ENCODE assay signal across 13 cellular contexts in genomic region chr4:84573738-84574720, GRCh38. TPM values are rescaled to one million over a fixed set of nuclear protein-coding genes. Genes with fewer than 3 reads are reported as not detected.
DNase-seq lines count a peak whose midpoint lies in the region; ATAC-seq, FAIRE-seq and TF ChIP-seq lines count a peak whose summit lies in the region.
"Had no signal": no experiment of that assay in that cellular context is flagged by ENCODE, and none has a peak within 500 bp of the region (broad histone marks: within the 10 kb centered on the region; RNA-seq: fewer than 3 reads in every experiment).

No MANE protein-coding gene starts in this region.

- H3K4me2 ChIP-seq in PC-3 (ENCODE audit: low read length) = peak overlapping the region; percentile 18; the same call in 1 of the 2 replicates

- H3K27ac Mint-ChIP-seq in activated CD8-positive, alpha-beta T cell treated with anti-CD3 and anti-CD28 coated beads for 36 hours = no peak overlapping the region
- no peak overlapping the region for H3K27ac Mint-ChIP-seq in activated CD8-positive, alpha-beta T cell treated with anti-CD3 and anti-CD28 coated beads, Interleukin-2, amount 10 ng/mL, durations not matched to agents 7 days and 5 days
- H3K27ac Mint-ChIP-seq in stimulated activated effector memory CD8-positive, alpha-beta T cell treated with anti-CD3 and anti-CD28 coated beads, Interleukin-12 subunit alpha, Interleukin-12 subunit beta, amount 100 ng/mL, for 72 hours = no peak overlapping the region

- ATAC-seq in activated CD8-positive, alpha-beta T cell treated with anti-CD3 and anti-CD28 coated beads for 36 hours = peak; percentile 88
- ATAC-seq in activated CD8-positive, alpha-beta T cell treated with anti-CD3 and anti-CD28 coated beads, Interleukin-2, amount 10 ng/mL, durations not matched to agents 7 days and 5 days = no peak
- peak; percentile 64 for ATAC-seq in PC-3
- peak; percentile 81 for ATAC-seq in stimulated activated effector memory CD8-positive, alpha-beta T cell treated with anti-CD3 and anti-CD28 coated beads, Interleukin-12 subunit alpha, Interleukin-12 subunit beta, amount 100 ng/mL, for 72 hours
- ATAC-seq: HepG2 had no signal

- FAIRE-seq in GM19239 (lab: Jason Lieb, UNC) = no peak
- FAIRE-seq: HepG2 had no signal

- peak; percentile 35 for DNase-seq in activated CD8-positive, alpha-beta T cell treated with anti-CD3 and anti-CD28 coated beads for 36 hours
- DNase-seq in activated CD8-positive, alpha-beta T cell treated with anti-CD3 and anti-CD28 coated beads, Interleukin-2, amount 10 ng/mL, durations not matched to agents 7 days and 5 days = no peak
- DNase-seq in PC-3 = peak; percentile 57
- DNase-seq in epithelial cell of prostate (ENCODE audit: low read depth, low spot score) = no peak
- no peak for DNase-seq in stimulated activated effector memory CD8-positive, alpha-beta T cell treated with anti-CD3 and anti-CD28 coated beads, Interleukin-12 subunit alpha, Interleukin-12 subunit beta, amount 100 ng/mL, for 72 hours (ENCODE audit: low spot score in 2 of 2)
- DNase-seq in central memory CD4-positive, alpha-beta T cell = no peak
- no peak for DNase-seq in GM19239 (ENCODE audit: insufficient read length, low spot score)
- no peak for DNase-seq in DMS 273 treated with DMSO at 0.1 percent for 48 hours (lab: John Stamatoyannopoulos, UW)
- DNase-seq: dermis blood vessel endothelial cell, NCI-H1694, transverse colon had no signal

- no peaks in the 10 kb centered on the region for H3K36me3 ChIP-seq in PC-3 (ENCODE audit: low read depth, low read length)
- H3K36me3 ChIP-seq: transverse colon had no signal

- peaks cover 17% of the 10 kb centered on the region for H3K27me3 Mint-ChIP-seq in activated CD8-positive, alpha-beta T cell treated with anti-CD3 and anti-CD28 coated beads for 36 hours
- H3K27me3 Mint-ChIP-seq in activated CD8-positive, alpha-beta T cell treated with anti-CD3 and anti-CD28 coated beads, Interleukin-2, amount 10 ng/mL, durations not matched to agents 7 days and 5 days (ENCODE audit: low read depth) = peaks cover 5% of the 10 kb centered on the region

- no peak for TF ChIP-seq CTCF in activated CD8-positive, alpha-beta T cell treated with anti-CD3 and anti-CD28 coated beads for 36 hours (IDR thresholded peaks at IDR 0.05)
- no peak for TF ChIP-seq CTCF in PC-3 (conservative IDR thresholded peaks at IDR 0.05; ENCODE audit: low read depth, low read length)

- peaks cover 12% of the 10 kb centered on the region for H3K4me1 ChIP-seq in PC-3 (ENCODE audit: insufficient read depth, low read length)
- H3K4me1 ChIP-seq: transverse colon had no signal

- H3K9ac ChIP-seq in PC-3 (ENCODE audit: low read length) = no peak overlapping the region

- H3K36me3 Mint-ChIP-seq in activated CD8-positive, alpha-beta T cell treated with anti-CD3 and anti-CD28 coated beads for 36 hours (ENCODE audit: low read depth) = no peaks in the 10 kb centered on the region
- no peaks in the 10 kb centered on the region for H3K36me3 Mint-ChIP-seq in activated CD8-positive, alpha-beta T cell treated with anti-CD3 and anti-CD28 coated beads, Interleukin-2, amount 10 ng/mL, durations not matched to agents 7 days and 5 days (ENCODE audit: low read depth)
- no peaks in the 10 kb centered on the region for H3K36me3 Mint-ChIP-seq in stimulated activated effector memory CD8-positive, alpha-beta T cell treated with anti-CD3 and anti-CD28 coated beads, Interleukin-12 subunit alpha, Interleukin-12 subunit beta, amount 100 ng/mL, for 72 hours

- H3K4me1 Mint-ChIP-seq in activated CD8-positive, alpha-beta T cell treated with anti-CD3 and anti-CD28 coated beads for 36 hours (ENCODE audit: low read depth) = peaks cover 11% of the 10 kb centered on the region
- peaks cover 2% of the 10 kb centered on the region for H3K4me1 Mint-ChIP-seq in activated CD8-positive, alpha-beta T cell treated with anti-CD3 and anti-CD28 coated beads, Interleukin-2, amount 10 ng/mL, durations not matched to agents 7 days and 5 days (ENCODE audit: low read depth)
- H3K4me1 Mint-ChIP-seq in stimulated activated effector memory CD8-positive, alpha-beta T cell treated with anti-CD3 and anti-CD28 coated beads, Interleukin-12 subunit alpha, Interleukin-12 subunit beta, amount 100 ng/mL, for 72 hours = no peaks in the 10 kb centered on the region
- H3K4me1 Mint-ChIP-seq: neural crest cell had no signal

- no peak overlapping the region for H3K4me3 Mint-ChIP-seq in activated CD8-positive, alpha-beta T cell treated with anti-CD3 and anti-CD28 coated beads for 36 hours
- no peak overlapping the region for H3K4me3 Mint-ChIP-seq in activated CD8-positive, alpha-beta T cell treated with anti-CD3 and anti-CD28 coated beads, Interleukin-2, amount 10 ng/mL, durations not matched to agents 7 days and 5 days
- H3K4me3 Mint-ChIP-seq in stimulated activated effector memory CD8-positive, alpha-beta T cell treated with anti-CD3 and anti-CD28 coated beads, Interleukin-12 subunit alpha, Interleukin-12 subunit beta, amount 100 ng/mL, for 72 hours = no peak overlapping the region
- H3K4me3 Mint-ChIP-seq: neural crest cell had no signal

- no peaks in the 10 kb centered on the region for H3K9me3 Mint-ChIP-seq in activated CD8-positive, alpha-beta T cell treated with anti-CD3 and anti-CD28 coated beads for 36 hours
- H3K9me3 Mint-ChIP-seq in activated CD8-positive, alpha-beta T cell treated with anti-CD3 and anti-CD28 coated beads, Interleukin-2, amount 10 ng/mL, durations not matched to agents 7 days and 5 days (ENCODE audit: insufficient read depth) = no peaks in the 10 kb centered on the region
- H3K9me3 Mint-ChIP-seq in stimulated activated effector memory CD8-positive, alpha-beta T cell treated with anti-CD3 and anti-CD28 coated beads, Interleukin-12 subunit alpha, Interleukin-12 subunit beta, amount 100 ng/mL, for 72 hours = no peaks in the 10 kb centered on the region
- H3K9me3 Mint-ChIP-seq: neural crest cell had no signal

- no TSS peak for BruUV-seq in PC-3 (replicated peaks; lab: Mats Ljungman, UMichigan)

- POLR2A ChIA-PET in activated CD8-positive, alpha-beta T cell treated with anti-CD3 and anti-CD28 coated beads for 36 hours (lab: Charles Lee) = no interaction called here
- POLR2A ChIA-PET in activated CD8-positive, alpha-beta T cell treated with anti-CD3 and anti-CD28 coated beads, Interleukin-2, amount 10 ng/mL, durations not matched to agents 7 days and 5 days (lab: Charles Lee) = no interaction called here
- POLR2A ChIA-PET in PC-3 (lab: Charles Lee; ENCODE audit: unreplicated experiment) = no interaction called here

- H3K27ac ChIP-seq in PC-3 (ENCODE audit: low read length) (0 out of 2 replicates have a peak overlapping the region, but pooled peaks have one; percentile 0), epithelial cell of prostate (peak overlapping the region; percentile 41)
- H3K27ac ChIP-seq: transverse colon had no signal

- no peak overlapping the region for H2AFZ ChIP-seq in PC-3 (ENCODE audit: low read length)

- CTCF ChIA-PET in activated CD8-positive, alpha-beta T cell treated with anti-CD3 and anti-CD28 coated beads for 36 hours (lab: Charles Lee) = interaction anchor here (1.0 kb wide), 1 partner anchor 10 kb away, joined by 3 read pairs; no protein-coding TSS in a partner anchor
- CTCF ChIA-PET in activated CD8-positive, alpha-beta T cell treated with anti-CD3 and anti-CD28 coated beads, Interleukin-2, amount 10 ng/mL, durations not matched to agents 7 days and 5 days (lab: Charles Lee) = no interaction called here
- CTCF ChIA-PET in PC-3 (lab: Charles Lee) = no interaction called here

- H3K9me2 ChIP-seq in PC-3 (replicated peaks; ENCODE audit: low read length) = no peaks in the 10 kb centered on the region

- no peak overlapping the region for H3K4me3 ChIP-seq in PC-3 (ENCODE audit: low read length)
- H3K4me3 ChIP-seq: transverse colon had no signal

- intact Hi-C loops in activated CD8-positive, alpha-beta T cell treated with anti-CD3 and anti-CD28 coated beads for 36 hours (cut with micrococcal nuclease) = no loop called here
- intact Hi-C loops in PC-3 (cut with micrococcal nuclease) = no loop called here

- H3K79me2 ChIP-seq in PC-3 (ENCODE audit: low read length) = no peaks in the 10 kb centered on the region

- H3K9me3 ChIP-seq in PC-3 (ENCODE audit: low read length) = no peaks in the 10 kb centered on the region
- H3K9me3 ChIP-seq: transverse colon had no signal

- H3F3A ChIP-seq in PC-3 (ENCODE audit: low read length, unreplicated experiment) = no peaks in the 10 kb centered on the region

- no peaks in the 10 kb centered on the region for H4K20me1 ChIP-seq in PC-3 (ENCODE audit: low read length)

- no peaks in the 10 kb centered on the region for H3K27me3 ChIP-seq in PC-3 (ENCODE audit: low read length)
- H3K27me3 ChIP-seq: transverse colon had no signal

RNA-seq across cellular contexts. Expression of gene CDS1, which starts 8.9 kb away (rescaled TPM):
- total RNA-seq in activated CD8-positive, alpha-beta T cell treated with anti-CD3 and anti-CD28 coated beads for 36 hours = under 1 TPM; 0.07 to 0.25 TPM
- not detected for total RNA-seq in activated CD8-positive, alpha-beta T cell treated with anti-CD3 and anti-CD28 coated beads, Interleukin-2, amount 10 ng/mL, durations not matched to agents 7 days and 5 days
- total RNA-seq in PC-3 (2014; rRNA removed) = 10.4 and 11.2 TPM in 2 replicates
- total RNA-seq: dermis blood vessel endothelial cell had no signal

Comparison
In these comparisons a context has a peak if more than half of its experiments do, and no peak if none do; other contexts are left out.
1. DNase-seq: peak in activated CD8-positive, alpha-beta T cell treated with anti-CD3 and anti-CD28 coated beads for 36 hours (single experiment) and PC-3 (single experiment); none in activated CD8-positive, alpha-beta T cell treated with anti-CD3 and anti-CD28 coated beads, Interleukin-2, amount 10 ng/mL, durations not matched to agents 7 days and 5 days (single experiment), epithelial cell of prostate (single experiment), stimulated activated effector memory CD8-positive, alpha-beta T cell treated with anti-CD3 and anti-CD28 coated beads, Interleukin-12 subunit alpha, Interleukin-12 subunit beta, amount 100 ng/mL, for 72 hours (0 of 2), central memory CD4-positive, alpha-beta T cell (single experiment), GM19239 (single experiment) and DMS 273 treated with DMSO at 0.1 percent for 48 hours (single experiment).